Comparison of ENCODE assay signal across 27 cellular contexts in the genomic region with DNA sequence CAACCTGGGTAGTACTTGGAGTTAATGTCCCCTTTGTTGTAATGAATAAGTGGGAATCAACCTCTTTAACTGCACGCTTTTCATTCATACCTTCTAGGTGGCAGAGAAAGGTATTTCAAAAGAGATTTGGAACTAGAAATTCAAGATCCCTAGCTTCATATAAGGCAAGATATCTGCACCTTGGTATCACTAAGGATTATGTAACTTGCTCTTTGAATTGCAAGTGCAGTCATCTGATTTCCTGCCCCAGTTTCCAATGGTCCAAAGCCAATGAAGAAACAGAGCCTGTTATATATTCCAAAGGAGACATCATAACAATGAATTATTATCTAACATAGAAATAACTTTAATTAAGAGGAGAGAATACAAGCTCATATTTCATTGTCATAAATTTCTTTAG.
"Had no signal": no experiment of that assay in that cellular context is flagged by ENCODE, and none has a peak within 500 bp of the region (broad histone marks: within the 10 kb centered on the region; RNA-seq: fewer than 3 reads in every experiment).

No MANE protein-coding gene starts in this region.

- DNase-seq: dermis blood vessel endothelial cell; dorsolateral prefrontal cortex; effector CD4-positive, alpha-beta T cell; effector memory CD4-positive, alpha-beta T cell; erythroblast; esophagus squamous epithelium; foreskin fibroblast; foreskin melanocyte; gastrocnemius medialis; glutamatergic neuron; heart left ventricle; hypothalamus; immature natural killer cell; islet precursor cell; left cardiac atrium; left lung; left ventricle myocardium superior; lower lobe of right lung; mesendoderm; midbrain; naive thymus-derived CD4-positive, alpha-beta T cell had no signal

- H3K36me3 ChIP-seq: esophagus squamous epithelium, gastrocnemius medialis, heart left ventricle, left lung, lower lobe of right lung had no signal

- H3K27ac ChIP-seq: coronary artery, dorsolateral prefrontal cortex, epithelial cell of prostate, esophagus squamous epithelium, gastrocnemius medialis, heart left ventricle, hepatocyte, left lung, lower lobe of right lung had no signal

- H3K27me3 ChIP-seq: esophagus squamous epithelium, gastrocnemius medialis, heart left ventricle, left lung had no signal

- H3K4me2 ChIP-seq: hepatocyte had no signal

- ATAC-seq: esophagus mucosa; gastrocnemius medialis; heart left ventricle; left cardiac atrium; left lung; left ventricle myocardium superior; lower lobe of right lung; naive thymus-derived CD4-positive, alpha-beta T cell had no signal

- H3K4me3 ChIP-seq: coronary artery, dorsolateral prefrontal cortex, esophagus squamous epithelium, gastrocnemius medialis, heart left ventricle, hepatocyte, left lung, lower lobe of right lung had no signal

- H3K79me2 ChIP-seq: hepatocyte had no signal

- FAIRE-seq: colon, endothelial cell of umbilical vein had no signal

- H3K9me3 ChIP-seq: esophagus squamous epithelium, gastrocnemius medialis, heart left ventricle, left lung, lower lobe of right lung had no signal

- H2AFZ ChIP-seq: hepatocyte had no signal

- H3K4me1 ChIP-seq: esophagus squamous epithelium, left lung, lower lobe of right lung had no signal
